ENCODE assay signal across 20 cellular contexts in the genomic region with DNA sequence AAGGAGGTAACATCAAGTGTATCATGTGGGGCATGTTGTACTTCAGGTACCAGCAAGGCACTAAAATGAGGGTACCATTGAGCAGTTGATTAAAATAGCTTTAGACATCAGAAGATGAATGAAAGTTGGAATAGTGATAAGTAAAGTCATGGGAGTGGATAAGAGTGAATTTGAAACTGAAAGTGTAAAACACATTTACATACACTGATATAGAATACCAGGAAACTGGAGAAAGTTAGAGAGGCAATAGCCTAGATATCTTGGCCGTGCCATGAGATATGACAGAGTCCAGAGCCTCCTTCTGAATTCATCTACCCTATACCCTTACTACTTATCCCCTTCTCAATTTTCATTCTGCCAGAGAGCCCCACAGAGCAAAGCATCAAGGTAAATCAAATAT.
"Had no signal": no experiment of that assay in that cellular context is flagged by ENCODE, and none has a peak within 500 bp of the region (broad histone marks: within the 10 kb centered on the region; RNA-seq: fewer than 3 reads in every experiment).

No MANE protein-coding gene starts in this region.

- ATAC-seq: left lobe of liver; naive thymus-derived CD8-positive, alpha-beta T cell; sciatic nerve; stimulated activated memory B cell treated with anti-CD40 and anti-IgM and Interleukin-4, amounts not matched to agents 10 μg/mL and 1 μg/mL and 100 μg/mL, for 72 hours had no signal

- DNase-seq: colonic mucosa; dermis blood vessel endothelial cell; endodermal cell; erythroblast; foreskin melanocyte; head of caudate nucleus; kidney glomerular epithelial cell; mammary epithelial cell; naive thymus-derived CD8-positive, alpha-beta T cell; posterior cingulate gyrus; spleen; stimulated activated CD4-positive, alpha-beta T cell treated with anti-CD3 and anti-CD28 coated beads, Interleukin-15, amount 100 ng/mL, for 24 hours; stimulated activated CD4-positive, alpha-beta T cell treated with anti-CD3 and anti-CD28 coated beads, Interleukin-1b, Interleukin-23, amount 100 ng/mL, for 48 hours; stimulated activated CD4-positive, alpha-beta T cell treated with anti-CD3 and anti-CD28 coated beads, Interleukin-4, amount 100 ng/mL, for 24 hours; stomach; substantia nigra; transverse colon had no signal
